Comparison of ENCODE assay signal across 18 cellular contexts in the genomic region with DNA sequence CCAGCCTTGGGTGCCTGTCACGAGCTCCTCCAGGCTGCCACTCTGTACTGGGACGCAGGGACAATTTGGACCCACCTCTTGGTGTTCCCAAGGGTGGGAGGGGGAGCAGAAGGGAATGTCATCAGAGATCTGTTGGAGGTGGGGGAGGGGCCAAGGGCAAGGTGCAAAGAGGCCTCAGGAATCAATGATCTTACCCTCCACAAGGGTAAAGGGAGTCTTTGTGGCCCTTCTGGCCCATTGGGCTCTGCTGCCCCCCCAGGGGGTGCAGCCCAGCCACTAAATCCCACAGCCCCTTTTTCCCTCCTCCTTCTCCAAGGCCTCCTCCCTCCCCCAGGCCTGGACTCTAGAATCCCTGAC. TPM values are rescaled to one million over a fixed set of nuclear protein-coding genes. Genes with fewer than 3 reads are reported as not detected.
"Had no signal": no experiment of that assay in that cellular context is flagged by ENCODE, and none has a peak within 500 bp of the region (broad histone marks: within the 10 kb centered on the region; RNA-seq: fewer than 3 reads in every experiment).

No MANE protein-coding gene starts in this region.

- H3K27me3 ChIP-seq: left lung, ovary had no signal

- DNase-seq: cortex of kidney; effector memory CD8-positive, alpha-beta T cell; kidney; left cardiac atrium; left lung; mesendoderm; midbrain; nephron progenitor cell; occipital lobe; ovary; psoas muscle; stimulated activated CD4-positive, alpha-beta T cell treated with anti-CD3 and anti-CD28 coated beads, Interleukin-4, amount 100 ng/mL, for 4 hours; stimulated activated naive B cell treated with anti-CD40 and anti-IgM and Interleukin-4, amounts not matched to agents 10 μg/mL and 1 μg/mL and 100 μg/mL, for 72 hours had no signal

- H3K4me1 ChIP-seq: left lung, psoas muscle, spleen had no signal

- H3K36me3 ChIP-seq: left lung, ovary, spleen had no signal

- FAIRE-seq: frontal cortex, kidney, urothelium cell line had no signal

- ATAC-seq: effector memory CD8-positive, alpha-beta T cell; left cardiac atrium; naive thymus-derived CD8-positive, alpha-beta T cell; psoas muscle; stimulated activated naive B cell treated with anti-CD40 and anti-IgM and Interleukin-4, amounts not matched to agents 10 μg/mL and 1 μg/mL and 100 μg/mL, for 72 hours had no signal

- H3K4me3 ChIP-seq: left lung, ovary, psoas muscle, skin epidermis, spleen had no signal

- H3K9me3 ChIP-seq: left lung, ovary, psoas muscle, spleen had no signal

- H3K27ac ChIP-seq: left lung, ovary, psoas muscle, skin epidermis, spleen had no signal

RNA-seq across cellular contexts. Expression of gene TTC39A, which starts 8.5 kb away (rescaled TPM):
- total RNA-seq: naive thymus-derived CD8-positive, alpha-beta T cell had no signal
